In the genomic region with DNA sequence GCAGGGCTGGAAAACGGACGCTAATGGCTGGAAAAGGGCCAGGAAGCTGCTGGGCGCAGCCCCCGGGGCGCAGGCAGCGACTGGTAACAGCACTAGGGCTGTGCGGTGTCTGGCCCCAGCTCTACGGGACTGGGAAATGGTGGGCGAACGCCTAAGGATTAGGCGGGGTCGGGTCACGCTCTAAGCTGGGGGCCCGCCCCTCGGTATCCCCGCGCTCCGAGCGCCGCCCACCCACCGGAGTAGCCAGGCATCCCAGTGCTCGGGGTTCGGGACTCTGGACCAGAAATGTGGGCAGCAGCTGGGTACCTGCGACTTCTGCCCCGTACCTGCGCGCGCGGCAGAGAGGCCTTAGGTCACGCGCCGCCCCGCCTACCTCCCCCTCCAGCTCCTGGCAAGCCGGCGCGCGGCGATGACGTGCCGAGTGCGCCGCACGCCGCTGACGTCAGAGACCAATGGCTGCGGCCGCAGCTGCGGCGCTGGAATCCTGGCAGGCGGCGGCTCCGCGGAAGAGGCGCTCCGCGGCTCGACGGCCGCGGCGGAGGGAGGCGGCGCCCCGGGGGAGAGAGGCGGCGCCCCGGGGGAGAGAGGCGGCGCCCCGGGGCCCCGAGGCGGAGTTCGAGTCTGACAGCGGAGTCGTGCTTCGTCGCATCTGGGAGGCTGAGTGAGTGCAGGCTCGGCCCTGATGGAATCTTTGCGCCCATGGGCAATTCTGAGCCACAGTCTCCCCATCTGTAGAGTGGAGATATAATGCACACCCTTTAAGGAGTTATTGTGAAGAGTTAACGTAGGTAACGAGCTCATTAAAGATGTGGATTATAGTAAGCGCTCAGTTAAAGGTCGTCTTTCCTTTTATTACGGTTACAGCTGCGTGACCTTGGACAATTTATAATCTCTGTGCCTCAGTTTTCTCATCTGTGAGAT, we compare ENCODE assay signal across 1 cellular context.
TF ChIP-seq lines count a peak whose summit lies in the region.

TSS of gene HPS4 (minus strand) at position 345 of the 921 bp plus-strand sequence. CDS start 2,021 bp downstream, outside the sequence.
TSS of gene SRRD (plus strand) at position 439 of the 921 bp plus-strand sequence. CDS start at position 453, 14 bp downstream.

TF ChIP-seq in HepG2, 621 proteins besides CTCF, POLR2A, EP300 and RAD21 (continued from another document and continues in another):
- TF ChIP-seq FOSL2 (CRISPR knock-in tag; IDR thresholded peaks at IDR 0.05) (peak; percentile 54), KMT2A (CRISPR knock-in tag; IDR thresholded peaks at IDR 0.05) (peak; percentile 92), DBP (CRISPR knock-in tag; IDR thresholded peaks at IDR 0.05; ENCODE audit: not compliant biosample characterization) (no peak), NPAS2 (CRISPR knock-in tag; IDR thresholded peaks at IDR 0.05; ENCODE audit: borderline replicate concordance) (no peak), RARA (CRISPR knock-in tag; IDR thresholded peaks at IDR 0.05) (0 out of 2 replicates have a peak, but pooled peaks have one; percentile 25), ZNF646 (CRISPR knock-in tag; IDR thresholded peaks at IDR 0.05) (no peak), CC2D1A (CRISPR knock-in tag; IDR thresholded peaks at IDR 0.05) (no peak), GATAD2A (CRISPR knock-in tag; IDR thresholded peaks at IDR 0.05) (peak; percentile 64; the same call in 1 of the 2 replicates), ZFP37 (CRISPR knock-in tag; IDR thresholded peaks at IDR 0.05; ENCODE audit: borderline replicate concordance) (peak; percentile 75; the same call in 1 of the 2 replicates), ZZZ3 (CRISPR knock-in tag; IDR thresholded peaks at IDR 0.05; ENCODE audit: borderline replicate concordance) (no peak), KLF13 (CRISPR knock-in tag; IDR thresholded peaks at IDR 0.05) (0 out of 2 replicates have a peak, but pooled peaks have one; percentile 24), ZNF737 (CRISPR knock-in tag; IDR thresholded peaks at IDR 0.05; ENCODE audit: borderline replicate concordance) (no peak), ZNF383 (CRISPR knock-in tag; IDR thresholded peaks at IDR 0.05; ENCODE audit: borderline replicate concordance) (no peak), ZNF816 (CRISPR knock-in tag; IDR thresholded peaks at IDR 0.05; ENCODE audit: borderline replicate concordance) (peak; percentile 68; the same call in 1 of the 2 replicates), U2AF1 (optimal IDR thresholded peaks at IDR 0.05; ENCODE audit: low read depth, low read length) (no peak), EED (CRISPR knock-in tag; IDR thresholded peaks at IDR 0.05) (peak; percentile 74)
- TF ChIP-seq, protein P1, sequence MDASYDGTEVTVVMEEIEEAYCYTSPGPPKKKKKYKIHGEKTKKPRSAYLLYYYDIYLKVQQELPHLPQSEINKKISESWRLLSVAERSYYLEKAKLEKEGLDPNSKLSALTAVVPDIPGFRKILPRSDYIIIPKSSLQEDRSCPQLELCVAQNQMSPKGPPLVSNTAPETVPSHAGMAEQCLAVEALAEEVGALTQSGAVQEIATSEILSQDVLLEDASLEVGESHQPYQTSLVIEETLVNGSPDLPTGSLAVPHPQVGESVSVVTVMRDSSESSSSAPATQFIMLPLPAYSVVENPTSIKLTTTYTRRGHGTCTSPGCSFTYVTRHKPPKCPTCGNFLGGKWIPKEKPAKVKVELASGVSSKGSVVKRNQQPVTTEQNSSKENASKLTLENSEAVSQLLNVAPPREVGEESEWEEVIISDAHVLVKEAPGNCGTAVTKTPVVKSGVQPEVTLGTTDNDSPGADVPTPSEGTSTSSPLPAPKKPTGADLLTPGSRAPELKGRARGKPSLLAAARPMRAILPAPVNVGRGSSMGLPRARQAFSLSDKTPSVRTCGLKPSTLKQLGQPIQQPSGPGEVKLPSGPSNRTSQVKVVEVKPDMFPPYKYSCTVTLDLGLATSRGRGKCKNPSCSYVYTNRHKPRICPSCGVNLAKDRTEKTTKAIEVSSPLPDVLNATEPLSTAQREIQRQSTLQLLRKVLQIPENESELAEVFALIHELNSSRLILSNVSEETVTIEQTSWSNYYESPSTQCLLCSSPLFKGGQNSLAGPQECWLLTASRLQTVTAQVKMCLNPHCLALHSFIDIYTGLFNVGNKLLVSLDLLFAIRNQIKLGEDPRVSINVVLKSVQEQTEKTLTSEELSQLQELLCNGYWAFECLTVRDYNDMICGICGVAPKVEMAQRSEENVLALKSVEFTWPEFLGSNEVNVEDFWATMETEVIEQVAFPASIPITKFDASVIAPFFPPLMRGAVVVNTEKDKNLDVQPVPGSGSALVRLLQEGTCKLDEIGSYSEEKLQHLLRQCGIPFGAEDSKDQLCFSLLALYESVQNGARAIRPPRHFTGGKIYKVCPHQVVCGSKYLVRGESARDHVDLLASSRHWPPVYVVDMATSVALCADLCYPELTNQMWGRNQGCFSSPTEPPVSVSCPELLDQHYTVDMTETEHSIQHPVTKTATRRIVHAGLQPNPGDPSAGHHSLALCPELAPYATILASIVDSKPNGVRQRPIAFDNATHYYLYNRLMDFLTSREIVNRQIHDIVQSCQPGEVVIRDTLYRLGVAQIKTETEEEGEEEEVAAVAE (CRISPR knock-in tag; IDR thresholded peaks at IDR 0.05; ENCODE audit: borderline replicate concordance): peak; percentile 70; the same call in 1 of the 2 replicates
- TF ChIP-seq, protein P2, sequence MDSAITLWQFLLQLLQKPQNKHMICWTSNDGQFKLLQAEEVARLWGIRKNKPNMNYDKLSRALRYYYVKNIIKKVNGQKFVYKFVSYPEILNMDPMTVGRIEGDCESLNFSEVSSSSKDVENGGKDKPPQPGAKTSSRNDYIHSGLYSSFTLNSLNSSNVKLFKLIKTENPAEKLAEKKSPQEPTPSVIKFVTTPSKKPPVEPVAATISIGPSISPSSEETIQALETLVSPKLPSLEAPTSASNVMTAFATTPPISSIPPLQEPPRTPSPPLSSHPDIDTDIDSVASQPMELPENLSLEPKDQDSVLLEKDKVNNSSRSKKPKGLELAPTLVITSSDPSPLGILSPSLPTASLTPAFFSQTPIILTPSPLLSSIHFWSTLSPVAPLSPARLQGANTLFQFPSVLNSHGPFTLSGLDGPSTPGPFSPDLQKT (CRISPR knock-in tag; IDR thresholded peaks at IDR 0.05; ENCODE audit: borderline replicate concordance): no peak
- TF ChIP-seq, protein P3, sequence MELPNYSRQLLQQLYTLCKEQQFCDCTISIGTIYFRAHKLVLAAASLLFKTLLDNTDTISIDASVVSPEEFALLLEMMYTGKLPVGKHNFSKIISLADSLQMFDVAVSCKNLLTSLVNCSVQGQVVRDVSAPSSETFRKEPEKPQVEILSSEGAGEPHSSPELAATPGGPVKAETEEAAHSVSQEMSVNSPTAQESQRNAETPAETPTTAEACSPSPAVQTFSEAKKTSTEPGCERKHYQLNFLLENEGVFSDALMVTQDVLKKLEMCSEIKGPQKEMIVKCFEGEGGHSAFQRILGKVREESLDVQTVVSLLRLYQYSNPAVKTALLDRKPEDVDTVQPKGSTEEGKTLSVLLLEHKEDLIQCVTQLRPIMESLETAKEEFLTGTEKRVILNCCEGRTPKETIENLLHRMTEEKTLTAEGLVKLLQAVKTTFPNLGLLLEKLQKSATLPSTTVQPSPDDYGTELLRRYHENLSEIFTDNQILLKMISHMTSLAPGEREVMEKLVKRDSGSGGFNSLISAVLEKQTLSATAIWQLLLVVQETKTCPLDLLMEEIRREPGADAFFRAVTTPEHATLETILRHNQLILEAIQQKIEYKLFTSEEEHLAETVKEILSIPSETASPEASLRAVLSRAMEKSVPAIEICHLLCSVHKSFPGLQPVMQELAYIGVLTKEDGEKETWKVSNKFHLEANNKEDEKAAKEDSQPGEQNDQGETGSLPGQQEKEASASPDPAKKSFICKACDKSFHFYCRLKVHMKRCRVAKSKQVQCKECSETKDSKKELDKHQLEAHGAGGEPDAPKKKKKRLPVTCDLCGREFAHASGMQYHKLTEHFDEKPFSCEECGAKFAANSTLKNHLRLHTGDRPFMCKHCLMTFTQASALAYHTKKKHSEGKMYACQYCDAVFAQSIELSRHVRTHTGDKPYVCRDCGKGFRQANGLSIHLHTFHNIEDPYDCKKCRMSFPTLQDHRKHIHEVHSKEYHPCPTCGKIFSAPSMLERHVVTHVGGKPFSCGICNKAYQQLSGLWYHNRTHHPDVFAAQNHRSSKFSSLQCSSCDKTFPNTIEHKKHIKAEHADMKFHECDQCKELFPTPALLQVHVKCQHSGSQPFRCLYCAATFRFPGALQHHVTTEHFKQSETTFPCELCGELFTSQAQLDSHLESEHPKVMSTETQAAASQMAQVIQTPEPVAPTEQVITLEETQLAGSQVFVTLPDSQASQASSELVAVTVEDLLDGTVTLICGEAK (IDR thresholded peaks at IDR 0.05): no peak
- TF ChIP-seq, protein P3 (CRISPR knock-in tag; IDR thresholded peaks at IDR 0.05): no peak; the same call in 1 of the 2 replicates
- TF ChIP-seq, protein P4, sequence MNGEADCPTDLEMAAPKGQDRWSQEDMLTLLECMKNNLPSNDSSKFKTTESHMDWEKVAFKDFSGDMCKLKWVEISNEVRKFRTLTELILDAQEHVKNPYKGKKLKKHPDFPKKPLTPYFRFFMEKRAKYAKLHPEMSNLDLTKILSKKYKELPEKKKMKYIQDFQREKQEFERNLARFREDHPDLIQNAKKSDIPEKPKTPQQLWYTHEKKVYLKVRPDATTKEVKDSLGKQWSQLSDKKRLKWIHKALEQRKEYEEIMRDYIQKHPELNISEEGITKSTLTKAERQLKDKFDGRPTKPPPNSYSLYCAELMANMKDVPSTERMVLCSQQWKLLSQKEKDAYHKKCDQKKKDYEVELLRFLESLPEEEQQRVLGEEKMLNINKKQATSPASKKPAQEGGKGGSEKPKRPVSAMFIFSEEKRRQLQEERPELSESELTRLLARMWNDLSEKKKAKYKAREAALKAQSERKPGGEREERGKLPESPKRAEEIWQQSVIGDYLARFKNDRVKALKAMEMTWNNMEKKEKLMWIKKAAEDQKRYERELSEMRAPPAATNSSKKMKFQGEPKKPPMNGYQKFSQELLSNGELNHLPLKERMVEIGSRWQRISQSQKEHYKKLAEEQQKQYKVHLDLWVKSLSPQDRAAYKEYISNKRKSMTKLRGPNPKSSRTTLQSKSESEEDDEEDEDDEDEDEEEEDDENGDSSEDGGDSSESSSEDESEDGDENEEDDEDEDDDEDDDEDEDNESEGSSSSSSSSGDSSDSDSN (CRISPR knock-in tag; IDR thresholded peaks at IDR 0.05): peak; percentile 83
